15 cellular contexts compared by ENCODE assay signal in genomic region chr5:141517902-141518610, GRCh38. TPM values are rescaled to one million over a fixed set of nuclear protein-coding genes. Genes with fewer than 3 reads are reported as not detected.
DNase-seq lines count a peak whose midpoint lies in the region; ATAC-seq and TF ChIP-seq lines count a peak whose summit lies in the region.
"Had no signal": no experiment of that assay in that cellular context is flagged by ENCODE, and none has a peak within 500 bp of the region (broad histone marks: within the 10 kb centered on the region; RNA-seq: fewer than 3 reads in every experiment).

No MANE protein-coding gene starts in this region.

- H3K27ac ChIP-seq in AG04450 (ENCODE audit: low read depth, low read length) = peak overlapping the region; percentile 81

- H3K4me3 Mint-ChIP-seq in endothelial cell (ENCODE audit: unreplicated experiment) = no peak overlapping the region
- H3K4me3 Mint-ChIP-seq in nephron progenitor cell = peak overlapping the region; percentile 34
- H3K4me3 Mint-ChIP-seq: B cell, immature natural killer cell had no signal

- TF ChIP-seq CTCF in AG04450 (IDR thresholded peaks at IDR 0.05; ENCODE audit: low read depth, low read length) (no peak), endothelial cell (IDR thresholded peaks at IDR 0.05; ENCODE audit: unreplicated experiment) (no peak), nephron progenitor cell (IDR thresholded peaks at IDR 0.05) (no peak), lower leg skin (IDR thresholded peaks at IDR 0.05) (no peak)

- DNase-seq in AG04450 (ENCODE audit: low read depth, low spot score) (peak; percentile 69), MG63 (peak; percentile 55), endothelial cell (ENCODE audit: low spot score) (no peak), nephron progenitor cell (no peak), NCI-H2107 treated with DMSO at 0.1 percent for 48 hours (lab: John Stamatoyannopoulos, UW; ENCODE audit: unreplicated experiment) (no peak), lower leg skin (ENCODE audit: low spot score in 2 of 2) (no peak)
- no peak for DNase-seq in stimulated activated CD4-positive, alpha-beta T cell treated with anti-CD3 and anti-CD28 coated beads, Interleukin-2, amount 100 ng/mL, for 48 hours
- DNase-seq: activated CD8-positive, alpha-beta memory T cell treated with anti-CD3 and anti-CD28 coated beads, Interleukin-2, amount 50 U/mL, for 4 hours; erythroblast; immature natural killer cell; NCI-H2029 had no signal

- no peaks in the 10 kb centered on the region for H3K9me3 ChIP-seq in AG04450 (ENCODE audit: control insufficient read depth, insufficient read depth, low read length)
- 0 out of 2 replicates have a peak, but pooled peaks cover 3% of the 10 kb centered on the region for H3K9me3 ChIP-seq in MG63

- intact Hi-C loops in lower leg skin (cut with DNase I; ENCODE audit: low total_unique reads) = no loop called here

- no peak overlapping the region for H3K4me3 ChIP-seq in AG04450 (ENCODE audit: low read depth, low read length)
- no peak overlapping the region for H3K4me3 ChIP-seq in MG63
- H3K4me3 ChIP-seq in lower leg skin (ENCODE audit: low read depth, poor library complexity, severe bottlenecking) = no peak overlapping the region
- H3K4me3 ChIP-seq: K562 had no signal

- H3K27ac Mint-ChIP-seq in endothelial cell (ENCODE audit: unreplicated experiment) (peak overlapping the region; percentile 6), nephron progenitor cell (peak overlapping the region; percentile 54)
- H3K27ac Mint-ChIP-seq: B cell had no signal

- H3K36me3 Mint-ChIP-seq in endothelial cell (ENCODE audit: low read depth, unreplicated experiment) (peaks cover 48% of the 10 kb centered on the region), nephron progenitor cell (ENCODE audit: low read depth) (peaks cover 69% of the 10 kb centered on the region)

- 89 to 91% methylated on average over 11 of the region's 11 CpGs for WGBS in lower leg skin, 2 donors

- TF ChIP-seq POLR2A in lower leg skin (IDR thresholded peaks at IDR 0.05) = no peak

- H3K4me1 Mint-ChIP-seq in endothelial cell (ENCODE audit: unreplicated experiment) (peaks cover 73% of the 10 kb centered on the region), nephron progenitor cell (peaks cover 95% of the 10 kb centered on the region)

- H3K36me3 ChIP-seq in MG63 = peaks cover 71% of the 10 kb centered on the region

- ATAC-seq in GM19455 (IDR thresholded peaks at IDR 0.05; ENCODE audit: unreplicated experiment) = no peak
- ATAC-seq: K562 had no signal

- CTCF ChIA-PET in AG04450 (lab: Charles Lee) = interaction anchor here (0.6 to 2.1 kb wide), 6 partner anchors 10 to 148 kb away, joined by 3 to 18 read pairs (median 4); partner anchors contain the start of gene PCDHGB3

- POLR2A ChIA-PET in AG04450 (lab: Yijun Ruan, JAX) = interaction anchor here (0.6 to 1.9 kb wide), 5 partner anchors 10 to 98 kb away, joined by 3 to 26 read pairs (median 4); partner anchors contain the start of gene PCDHGC3

- H3K27me3 ChIP-seq in AG04450 (ENCODE audit: control insufficient read depth, insufficient read depth, low read length) (no peaks in the 10 kb centered on the region), MG63 (no peaks in the 10 kb centered on the region)

- H3K27me3 Mint-ChIP-seq in endothelial cell (ENCODE audit: unreplicated experiment) (peaks cover 12% of the 10 kb centered on the region), nephron progenitor cell (ENCODE audit: low read depth, poor library complexity) (no peaks in the 10 kb centered on the region)
- H3K27me3 Mint-ChIP-seq: B cell had no signal

- no peaks in the 10 kb centered on the region for H3K9me3 Mint-ChIP-seq in endothelial cell (ENCODE audit: unreplicated experiment)
- no peaks in the 10 kb centered on the region for H3K9me3 Mint-ChIP-seq in nephron progenitor cell
- H3K9me3 Mint-ChIP-seq: immature natural killer cell had no signal

RNA-seq across cellular contexts. Expression of gene PCDHGC5, which starts 29.2 kb away (rescaled TPM):
- 2.4 and 2.5 TPM in 2 replicates for polyA plus RNA-seq in AG04450 (2011; rRNA removed)
- polyA minus RNA-seq in AG04450 (2011; rRNA and poly(A)+ RNA removed) = 9.0 and 11.2 TPM in 2 replicates
- 0.46 TPM in 1 of 2 replicates, not detected in the other for total RNA-seq in MG63 (2014; rRNA removed; shearing (Covaris generic); ENCODE audit: low replicate concordance)
- 2.9 TPM for total RNA-seq in endothelial cell (ENCODE audit: unreplicated experiment)
- total RNA-seq in lower leg skin = 1 to 10 TPM; 1.1 to 1.7 (median 1.7) TPM
- total RNA-seq: K562 had no signal
- polyA plus RNA-seq: immature natural killer cell, K562 had no signal

RNA-seq across cellular contexts. Expression of gene PCDHGC4, which starts 33.2 kb away (rescaled TPM):
- 0.46 and 0.83 TPM in 2 replicates for polyA plus RNA-seq in AG04450 (2011; rRNA removed)
- 6.0 and 7.6 TPM in 2 replicates for polyA minus RNA-seq in AG04450 (2011; rRNA and poly(A)+ RNA removed)
- total RNA-seq in MG63 (2014; rRNA removed; shearing (Covaris generic); ENCODE audit: low replicate concordance) = not detected in 2 replicates
- total RNA-seq in endothelial cell (ENCODE audit: unreplicated experiment) = 3.5 TPM
- total RNA-seq in lower leg skin = 10 to 100 TPM in 1 of 4 donors, 1 to 10 TPM in 3; 1.2 to 34.5 (median 2.2) TPM
- total RNA-seq: SK-MEL-5 had no signal
- polyA plus RNA-seq: immature natural killer cell, K562 had no signal

RNA-seq across cellular contexts. Expression of gene PCDHGC3, which starts 42.3 kb away (rescaled TPM):
- 47.4 and 61.1 TPM in 2 replicates for polyA plus RNA-seq in AG04450 (2011; rRNA removed)
- polyA minus RNA-seq in AG04450 (2011; rRNA and poly(A)+ RNA removed) = 42.2 and 53.8 TPM in 2 replicates
- 42.3 and 49.8 TPM in 2 replicates for total RNA-seq in MG63 (2014; rRNA removed; shearing (Covaris generic); ENCODE audit: low replicate concordance)
- total RNA-seq in endothelial cell (ENCODE audit: unreplicated experiment) = 68.2 TPM
- total RNA-seq in lower leg skin = 10 to 100 TPM; 45.5 to 80.8 (median 49.7) TPM
- polyA plus RNA-seq: K562 had no signal

Comparison
In these comparisons a context has a peak if more than half of its experiments do, and no peak if none do; other contexts are left out.
1. DNase-seq: peak in AG04450 (single experiment) and MG63 (single experiment); none in endothelial cell (single experiment), nephron progenitor cell (single experiment), stimulated activated CD4-positive, alpha-beta T cell treated with anti-CD3 and anti-CD28 coated beads, Interleukin-2, amount 100 ng/mL, for 48 hours (0 of 2), NCI-H2107 treated with DMSO at 0.1 percent for 48 hours (single experiment) and lower leg skin (0 of 2).